12 cellular contexts compared by ENCODE assay signal in the genomic region with DNA sequence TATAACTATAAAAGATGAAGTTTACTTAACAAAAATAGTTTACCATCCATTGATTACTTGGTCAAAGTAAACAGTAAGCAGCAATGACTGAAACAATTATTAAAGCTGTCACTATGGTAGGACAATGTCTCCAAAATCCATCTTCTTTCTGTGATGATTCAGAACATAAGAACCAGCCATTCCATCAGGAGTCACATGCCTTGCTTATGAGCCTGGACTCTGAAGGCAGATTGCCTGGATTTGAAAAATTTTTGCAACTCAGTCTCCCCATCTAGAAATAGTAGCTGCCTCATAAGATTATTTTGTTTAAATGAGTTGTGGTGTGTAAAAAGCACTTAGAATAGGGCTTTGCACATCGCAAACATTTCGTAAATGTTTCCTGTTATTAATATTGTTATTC.
"Had no signal": no experiment of that assay in that cellular context is flagged by ENCODE, and none has a peak within 500 bp of the region (broad histone marks: within the 10 kb centered on the region; RNA-seq: fewer than 3 reads in every experiment).

No MANE protein-coding gene starts in this region.

- DNase-seq: activated CD8-positive, alpha-beta memory T cell treated with anti-CD3 and anti-CD28 coated beads, Interleukin-2, amount 50 U/mL, for 48 hours; left lung had no signal

- H3K27ac ChIP-seq: adrenal gland, gastrocnemius medialis, heart right ventricle, left lung, sigmoid colon had no signal

- H3K27me3 ChIP-seq: gastrocnemius medialis, sigmoid colon had no signal

- H3K4me1 ChIP-seq: gastrocnemius medialis, left lung, sigmoid colon had no signal

- H3K4me3 ChIP-seq: adrenal gland, gastrocnemius medialis, heart right ventricle, left lung, sigmoid colon had no signal

- H3K36me3 ChIP-seq: adrenal gland, gastrocnemius medialis, heart right ventricle, left lung, sigmoid colon had no signal

- H3K4me3 Mint-ChIP-seq: activated CD8-positive, alpha-beta T cell treated with anti-CD3 and anti-CD28 coated beads for 36 hours; brain; dendritic cell treated with granulocyte-macrophage colony-stimulating factor and Interleukin-4, amounts not matched to agents 40 ng/mL and 50 ng/mL, for 4 days; endodermal cell; memory B cell; stimulated activated naive CD8-positive, alpha-beta T cell treated with anti-CD3 and anti-CD28 coated beads, Interleukin-15, Interleukin-2, amounts not matched to agents 100 ng/mL and 50 ng/mL, for 24 hours had no signal

- H3K27ac Mint-ChIP-seq: activated CD8-positive, alpha-beta T cell treated with anti-CD3 and anti-CD28 coated beads for 36 hours; dendritic cell treated with granulocyte-macrophage colony-stimulating factor and Interleukin-4, amounts not matched to agents 40 ng/mL and 50 ng/mL, for 4 days; endodermal cell; memory B cell; stimulated activated naive CD8-positive, alpha-beta T cell treated with anti-CD3 and anti-CD28 coated beads, Interleukin-15, Interleukin-2, amounts not matched to agents 100 ng/mL and 50 ng/mL, for 24 hours had no signal

- H3K9me3 ChIP-seq: adrenal gland, gastrocnemius medialis, heart right ventricle, left lung, sigmoid colon had no signal

- H3K4me1 Mint-ChIP-seq: memory B cell had no signal

- H3K9me3 Mint-ChIP-seq: activated CD8-positive, alpha-beta T cell treated with anti-CD3 and anti-CD28 coated beads for 36 hours; brain; dendritic cell treated with granulocyte-macrophage colony-stimulating factor and Interleukin-4, amounts not matched to agents 40 ng/mL and 50 ng/mL, for 4 days; endodermal cell; memory B cell; stimulated activated naive CD8-positive, alpha-beta T cell treated with anti-CD3 and anti-CD28 coated beads, Interleukin-15, Interleukin-2, amounts not matched to agents 100 ng/mL and 50 ng/mL, for 24 hours had no signal

- H3K36me3 Mint-ChIP-seq: brain, memory B cell had no signal
